In the genomic region with DNA sequence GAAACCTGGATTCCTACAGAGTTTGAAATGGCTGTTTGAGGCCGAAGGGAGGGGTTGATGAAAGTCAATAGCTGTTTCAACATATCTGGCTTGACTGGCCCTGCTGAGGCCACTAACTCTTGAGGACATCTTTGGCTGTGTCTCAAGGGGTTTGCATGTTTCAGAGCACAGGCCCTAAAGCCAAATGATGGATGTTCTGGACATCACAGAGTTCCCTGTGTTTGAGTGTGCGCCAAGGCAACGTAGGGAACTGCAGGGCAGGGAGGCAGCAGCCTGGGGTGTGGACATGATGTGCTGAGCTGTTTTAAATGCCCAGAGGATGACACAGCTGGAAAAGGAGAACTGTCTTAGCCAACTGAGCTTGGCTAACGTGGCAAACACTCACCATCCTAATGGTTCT, we compare ENCODE assay signal across 2 cellular contexts.
TF ChIP-seq lines count a peak whose summit lies in the region.

No MANE protein-coding gene starts in this region.

TF ChIP-seq in GM23338, 12 proteins besides CTCF, POLR2A, EP300 and RAD21 (continued from another document):
- TF ChIP-seq ETS1 (IDR thresholded peaks at IDR 0.05) (no peak), REST (IDR thresholded peaks at IDR 0.05; ENCODE audit: unreplicated experiment) (no peak), CREB1 (CRISPR knock-in tag; IDR thresholded peaks at IDR 0.05; ENCODE audit: low read depth) (no peak), ZNF114 (CRISPR knock-in tag; IDR thresholded peaks at IDR 0.05) (no peak), ZNF331 (CRISPR knock-in tag; IDR thresholded peaks at IDR 0.05; ENCODE audit: low read depth) (no peak), POLR2AphosphoS5 (IDR thresholded peaks at IDR 0.05; ENCODE audit: low read depth) (no peak), NANOG (IDR thresholded peaks at IDR 0.05; ENCODE audit: borderline replicate concordance) (no peak)
- TF ChIP-seq, protein P1, sequence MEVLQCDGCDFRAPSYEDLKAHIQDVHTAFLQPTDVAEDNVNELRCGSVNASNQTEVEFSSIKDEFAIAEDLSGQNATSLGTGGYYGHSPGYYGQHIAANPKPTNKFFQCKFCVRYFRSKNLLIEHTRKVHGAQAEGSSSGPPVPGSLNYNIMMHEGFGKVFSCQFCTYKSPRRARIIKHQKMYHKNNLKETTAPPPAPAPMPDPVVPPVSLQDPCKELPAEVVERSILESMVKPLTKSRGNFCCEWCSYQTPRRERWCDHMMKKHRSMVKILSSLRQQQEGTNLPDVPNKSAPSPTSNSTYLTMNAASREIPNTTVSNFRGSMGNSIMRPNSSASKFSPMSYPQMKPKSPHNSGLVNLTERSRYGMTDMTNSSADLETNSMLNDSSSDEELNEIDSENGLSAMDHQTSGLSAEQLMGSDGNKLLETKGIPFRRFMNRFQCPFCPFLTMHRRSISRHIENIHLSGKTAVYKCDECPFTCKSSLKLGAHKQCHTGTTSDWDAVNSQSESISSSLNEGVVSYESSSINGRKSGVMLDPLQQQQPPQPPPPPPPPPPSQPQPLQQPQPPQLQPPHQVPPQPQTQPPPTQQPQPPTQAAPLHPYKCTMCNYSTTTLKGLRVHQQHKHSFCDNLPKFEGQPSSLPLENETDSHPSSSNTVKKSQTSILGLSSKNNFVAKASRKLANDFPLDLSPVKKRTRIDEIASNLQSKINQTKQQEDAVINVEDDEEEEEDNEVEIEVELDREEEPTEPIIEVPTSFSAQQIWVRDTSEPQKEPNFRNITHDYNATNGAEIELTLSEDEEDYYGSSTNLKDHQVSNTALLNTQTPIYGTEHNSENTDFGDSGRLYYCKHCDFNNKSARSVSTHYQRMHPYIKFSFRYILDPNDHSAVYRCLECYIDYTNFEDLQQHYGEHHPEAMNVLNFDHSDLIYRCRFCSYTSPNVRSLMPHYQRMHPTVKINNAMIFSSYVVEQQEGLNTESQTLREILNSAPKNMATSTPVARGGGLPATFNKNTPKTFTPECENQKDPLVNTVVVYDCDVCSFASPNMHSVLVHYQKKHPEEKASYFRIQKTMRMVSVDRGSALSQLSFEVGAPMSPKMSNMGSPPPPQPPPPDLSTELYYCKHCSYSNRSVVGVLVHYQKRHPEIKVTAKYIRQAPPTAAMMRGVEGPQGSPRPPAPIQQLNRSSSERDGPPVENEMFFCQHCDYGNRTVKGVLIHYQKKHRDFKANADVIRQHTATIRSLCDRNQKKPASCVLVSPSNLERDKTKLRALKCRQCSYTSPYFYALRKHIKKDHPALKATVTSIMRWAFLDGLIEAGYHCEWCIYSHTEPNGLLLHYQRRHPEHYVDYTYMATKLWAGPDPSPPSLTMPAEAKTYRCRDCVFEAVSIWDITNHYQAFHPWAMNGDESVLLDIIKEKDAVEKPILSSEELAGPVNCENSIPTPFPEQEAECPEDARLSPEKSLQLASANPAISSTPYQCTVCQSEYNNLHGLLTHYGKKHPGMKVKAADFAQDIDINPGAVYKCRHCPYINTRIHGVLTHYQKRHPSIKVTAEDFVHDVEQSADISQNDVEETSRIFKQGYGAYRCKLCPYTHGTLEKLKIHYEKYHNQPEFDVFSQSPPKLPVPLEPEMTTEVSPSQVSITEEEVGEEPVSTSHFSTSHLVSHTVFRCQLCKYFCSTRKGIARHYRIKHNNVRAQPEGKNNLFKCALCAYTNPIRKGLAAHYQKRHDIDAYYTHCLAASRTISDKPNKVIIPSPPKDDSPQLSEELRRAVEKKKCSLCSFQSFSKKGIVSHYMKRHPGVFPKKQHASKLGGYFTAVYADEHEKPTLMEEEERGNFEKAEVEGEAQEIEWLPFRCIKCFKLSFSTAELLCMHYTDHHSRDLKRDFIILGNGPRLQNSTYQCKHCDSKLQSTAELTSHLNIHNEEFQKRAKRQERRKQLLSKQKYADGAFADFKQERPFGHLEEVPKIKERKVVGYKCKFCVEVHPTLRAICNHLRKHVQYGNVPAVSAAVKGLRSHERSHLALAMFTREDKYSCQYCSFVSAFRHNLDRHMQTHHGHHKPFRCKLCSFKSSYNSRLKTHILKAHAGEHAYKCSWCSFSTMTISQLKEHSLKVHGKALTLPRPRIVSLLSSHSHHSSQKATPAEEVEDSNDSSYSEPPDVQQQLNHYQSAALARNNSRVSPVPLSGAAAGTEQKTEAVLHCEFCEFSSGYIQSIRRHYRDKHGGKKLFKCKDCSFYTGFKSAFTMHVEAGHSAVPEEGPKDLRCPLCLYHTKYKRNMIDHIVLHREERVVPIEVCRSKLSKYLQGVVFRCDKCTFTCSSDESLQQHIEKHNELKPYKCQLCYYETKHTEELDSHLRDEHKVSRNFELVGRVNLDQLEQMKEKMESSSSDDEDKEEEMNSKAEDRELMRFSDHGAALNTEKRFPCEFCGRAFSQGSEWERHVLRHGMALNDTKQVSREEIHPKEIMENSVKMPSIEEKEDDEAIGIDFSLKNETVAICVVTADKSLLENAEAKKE (CRISPR knock-in tag; IDR thresholded peaks at IDR 0.05), result no peak

TF ChIP-seq in SK-N-SH, 30 proteins besides CTCF, POLR2A, EP300 and RAD21:
- TF ChIP-seq, protein P2, sequence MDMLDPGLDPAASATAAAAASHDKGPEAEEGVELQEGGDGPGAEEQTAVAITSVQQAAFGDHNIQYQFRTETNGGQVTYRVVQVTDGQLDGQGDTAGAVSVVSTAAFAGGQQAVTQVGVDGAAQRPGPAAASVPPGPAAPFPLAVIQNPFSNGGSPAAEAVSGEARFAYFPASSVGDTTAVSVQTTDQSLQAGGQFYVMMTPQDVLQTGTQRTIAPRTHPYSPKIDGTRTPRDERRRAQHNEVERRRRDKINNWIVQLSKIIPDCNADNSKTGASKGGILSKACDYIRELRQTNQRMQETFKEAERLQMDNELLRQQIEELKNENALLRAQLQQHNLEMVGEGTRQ (IDR thresholded peaks at IDR 0.05; ENCODE audit: borderline replicate concordance, low read depth, low read length), result no peak
- TF ChIP-seq GATA2 (CRISPR knock-in tag; IDR thresholded peaks at IDR 0.05), result no peak
- TF ChIP-seq TAF1 (IDR thresholded peaks at IDR 0.05; ENCODE audit: borderline replicate concordance, low read depth, low read length), result no peak
- TF ChIP-seq GABPA (IDR thresholded peaks at IDR 0.05; ENCODE audit: low read depth), result no peak
- no peak for TF ChIP-seq TCF12 (IDR thresholded peaks at IDR 0.05)
